ENCODE assay signal across 9 cellular contexts in the genomic region with DNA sequence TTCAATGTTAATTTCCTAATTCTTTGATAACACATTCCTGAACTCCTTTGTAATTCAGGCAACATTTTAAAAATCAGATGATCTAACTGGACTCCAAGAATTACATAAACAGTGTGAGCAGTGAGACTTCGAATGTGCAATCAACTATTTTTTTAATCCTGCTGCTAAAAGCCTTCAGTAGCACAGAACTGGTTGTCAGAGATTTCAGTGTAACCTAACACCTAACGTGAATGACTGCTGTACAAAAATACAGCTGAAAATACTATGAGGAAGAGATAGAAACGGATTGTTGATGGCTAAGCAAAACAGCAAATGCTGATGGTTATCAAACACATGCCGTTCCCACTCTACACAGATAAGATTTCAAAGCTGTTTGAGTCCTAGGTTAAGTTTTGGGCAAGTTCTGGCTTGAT. TPM values are rescaled to one million over a fixed set of nuclear protein-coding genes. Genes with fewer than 3 reads are reported as not detected.
DNase-seq lines count a peak whose midpoint lies in the region; ATAC-seq and TF ChIP-seq lines count a peak whose summit lies in the region.
"Had no signal": no experiment of that assay in that cellular context is flagged by ENCODE, and none has a peak within 500 bp of the region (broad histone marks: within the 10 kb centered on the region; RNA-seq: fewer than 3 reads in every experiment).

No MANE protein-coding gene starts in this region.

- no peak for TF ChIP-seq POLR2A in testis (IDR thresholded peaks at IDR 0.05)

- H3K4me3 ChIP-seq in choroid plexus epithelial cell (ENCODE audit: low read depth, low read length) (no peak overlapping the region), testis (no peak overlapping the region)

- DNase-seq in NCI-H69 (lab: John Stamatoyannopoulos, UW) (peak; percentile 24), choroid plexus epithelial cell (ENCODE audit: low read depth) (peak; percentile 86), left lobe of liver (ENCODE audit: low spot score) (no peak), testis (no peak), OCI-M1 (lab: John Stamatoyannopoulos, UW) (no peak)
- no peak for DNase-seq in activated CD8-positive, alpha-beta memory T cell treated with anti-CD3 and anti-CD28 coated beads for 24 hours
- DNase-seq: activated naive CD4-positive, alpha-beta T cell treated with anti-CD3 and anti-CD28 coated beads, Interleukin-2, amount 50 U/mL, for 16 hours had no signal

- TF ChIP-seq CTCF in choroid plexus epithelial cell (conservative IDR thresholded peaks at IDR 0.05; ENCODE audit: low read depth, low read length), result no peak
- no peak for TF ChIP-seq CTCF in testis (IDR thresholded peaks at IDR 0.05)

- intact Hi-C loops in testis (cut with DNase I; ENCODE audit: low total_unique reads), result no loop called here

- no peaks in the 10 kb centered on the region for H3K9me3 ChIP-seq in testis

- peak; percentile 53 for ATAC-seq in left lobe of liver
- ATAC-seq in GM18907 (IDR thresholded peaks at IDR 0.05; ENCODE audit: unreplicated experiment), result no peak
- ATAC-seq in GM18868 (IDR thresholded peaks at IDR 0.05; ENCODE audit: unreplicated experiment), result no peak

- no peaks in the 10 kb centered on the region for H3K27me3 ChIP-seq in testis

- 35 to 41% methylated on average over 4 of the region's 4 CpGs for WGBS in testis, 2 donors

- peaks cover 21% of the 10 kb centered on the region for H3K4me1 ChIP-seq in testis

- peak overlapping the region; percentile 54 to 68 for H3K27ac ChIP-seq in testis

- H3K36me3 ChIP-seq in testis (ENCODE audit: low read depth, missing control alignments), result no peaks in the 10 kb centered on the region

RNA-seq across cellular contexts. Expression of a gene that starts 46.1 kb away (rescaled TPM):
- 136 TPM for total RNA-seq in left lobe of liver
- 100 to 1,000 TPM; 390 to 670 TPM for total RNA-seq in testis
- polyA plus RNA-seq in testis (ENCODE audit: insufficient read depth, low read depth, low replicate concordance), result 409 TPM

Comparison
In these comparisons a context has a peak if more than half of its experiments do, and no peak if none do; other contexts are left out.
1. DNase-seq: peak in NCI-H69 (single experiment) and choroid plexus epithelial cell (single experiment); none in left lobe of liver (single experiment), testis (single experiment), activated CD8-positive, alpha-beta memory T cell treated with anti-CD3 and anti-CD28 coated beads for 24 hours (single experiment) and OCI-M1 (single experiment).